ENCODE assay signal across 15 cellular contexts in genomic region chr6:114061116-114061515, GRCh38.
"Had no signal": no experiment of that assay in that cellular context is flagged by ENCODE, and none has a peak within 500 bp of the region (broad histone marks: within the 10 kb centered on the region; RNA-seq: fewer than 3 reads in every experiment).

No MANE protein-coding gene starts in this region.

- DNase-seq: colonic mucosa; effector CD8-positive, alpha-beta T cell; mammary epithelial cell; mucosa of descending colon; naive thymus-derived CD8-positive, alpha-beta T cell; psoas muscle; retina; right lobe of liver; stimulated activated CD4-positive, alpha-beta T cell treated with anti-CD3 and anti-CD28 coated beads, Interleukin-4, amount 100 ng/mL, for 24 hours; testis had no signal

- H3K4me3 ChIP-seq: colonic mucosa, esophagus muscularis mucosa, mucosa of descending colon, psoas muscle, right lobe of liver, testis, tibial nerve had no signal

- H3K36me3 ChIP-seq: colonic mucosa, esophagus muscularis mucosa, neutrophil, right lobe of liver, tibial nerve had no signal

- H3K27me3 ChIP-seq: colonic mucosa, esophagus muscularis mucosa, neutrophil, right lobe of liver, testis, tibial nerve had no signal

- H3K27ac ChIP-seq: colonic mucosa, epithelial cell of prostate, esophagus muscularis mucosa, neutrophil, psoas muscle, right lobe of liver, testis, tibial nerve had no signal

- ATAC-seq: mucosa of descending colon; naive thymus-derived CD8-positive, alpha-beta T cell; stimulated activated memory B cell treated with anti-CD40 and anti-IgM and Interleukin-4, amounts not matched to agents 10 μg/mL and 1 μg/mL and 100 μg/mL, for 72 hours had no signal

- H3K9me3 ChIP-seq: colonic mucosa, esophagus muscularis mucosa, mucosa of descending colon, neutrophil, psoas muscle, right lobe of liver, testis, tibial nerve had no signal

- H3K4me1 ChIP-seq: colonic mucosa, esophagus muscularis mucosa, psoas muscle, right lobe of liver, testis, tibial nerve had no signal
